ENCODE assay signal across 1 cellular context in the genomic region with DNA sequence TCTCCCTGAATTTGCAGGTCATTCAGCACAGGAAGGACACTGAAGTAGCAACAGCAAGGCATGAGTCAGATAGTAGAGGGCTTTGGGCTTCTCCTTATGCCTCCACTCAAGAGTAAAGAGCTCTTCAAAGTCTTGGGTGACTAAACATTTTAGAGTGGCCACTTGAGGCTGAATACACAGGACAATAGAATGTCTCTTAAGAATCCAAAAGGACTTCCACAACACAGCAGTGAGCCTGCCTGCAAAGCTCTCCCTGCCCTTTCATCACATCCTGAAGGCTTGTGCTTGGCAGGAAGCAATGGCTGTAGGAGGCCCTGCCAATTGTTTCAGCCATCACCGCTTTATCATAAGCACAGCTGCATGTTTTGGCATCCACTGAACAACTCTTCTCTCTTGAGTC.
TF ChIP-seq lines count a peak whose summit lies in the region.

No MANE protein-coding gene starts in this region.

TF ChIP-seq in GM23338, 12 proteins besides CTCF, POLR2A, EP300 and RAD21 (continued from another document):
- peak; percentile 89 for TF ChIP-seq NANOG (IDR thresholded peaks at IDR 0.05; ENCODE audit: borderline replicate concordance)
- TF ChIP-seq POLR2AphosphoS5 (IDR thresholded peaks at IDR 0.05; ENCODE audit: low read depth), result no peak
- TF ChIP-seq STAT1 (IDR thresholded peaks at IDR 0.05; ENCODE audit: unreplicated experiment), result no peak
